ENCODE assay signal across 11 cellular contexts in genomic region chr16:27365142-27366089, GRCh38. TPM values are rescaled to one million over a fixed set of nuclear protein-coding genes. Genes with fewer than 3 reads are reported as not detected.
DNase-seq lines count a peak whose midpoint lies in the region; ATAC-seq and TF ChIP-seq lines count a peak whose summit lies in the region.
"Had no signal": no experiment of that assay in that cellular context is flagged by ENCODE, and none has a peak within 500 bp of the region (broad histone marks: within the 10 kb centered on the region; RNA-seq: fewer than 3 reads in every experiment).

No MANE protein-coding gene starts in this region.

- H3K27me3 Mint-ChIP-seq in activated naive CD4-positive, alpha-beta T cell treated with anti-CD3 and anti-CD28 coated beads for 36 hours (ENCODE audit: low read depth) = no peaks in the 10 kb centered on the region
- no peaks in the 10 kb centered on the region for H3K27me3 Mint-ChIP-seq in activated CD8-positive, alpha-beta T cell treated with anti-CD3 and anti-CD28 coated beads for 36 hours

- no peak for TF ChIP-seq POLR2A in gastroesophageal sphincter (IDR thresholded peaks at IDR 0.05)

- H3K4me3 Mint-ChIP-seq in activated naive CD4-positive, alpha-beta T cell treated with anti-CD3 and anti-CD28 coated beads for 36 hours = no peak overlapping the region
- H3K4me3 Mint-ChIP-seq in activated CD8-positive, alpha-beta T cell treated with anti-CD3 and anti-CD28 coated beads for 36 hours = no peak overlapping the region
- H3K4me3 Mint-ChIP-seq: CD14-positive monocyte had no signal

- no peaks in the 10 kb centered on the region for H3K27me3 ChIP-seq in gastroesophageal sphincter

- intact Hi-C loops in activated naive CD4-positive, alpha-beta T cell treated with anti-CD3 and anti-CD28 coated beads for 36 hours (cut with micrococcal nuclease) = loop anchor here (5.0 kb wide), 1 partner anchor 113 kb away; no protein-coding TSS in a partner anchor
- intact Hi-C loops in activated CD8-positive, alpha-beta T cell treated with anti-CD3 and anti-CD28 coated beads for 36 hours (cut with micrococcal nuclease) = loop anchor here (2.0 to 5.0 kb wide), 3 partner anchors 41 to 193 kb away; no protein-coding TSS in a partner anchor

- 61 to 66% methylated on average over 4 to 5 of the region's 7 CpGs for WGBS in gastroesophageal sphincter (ENCODE audit: low coverage in 1 of 2), 2 donors

- H3K9me3 Mint-ChIP-seq in activated naive CD4-positive, alpha-beta T cell treated with anti-CD3 and anti-CD28 coated beads for 36 hours = peaks cover 12% of the 10 kb centered on the region
- H3K9me3 Mint-ChIP-seq in activated CD8-positive, alpha-beta T cell treated with anti-CD3 and anti-CD28 coated beads for 36 hours = peaks cover 16% of the 10 kb centered on the region

- H3K4me1 Mint-ChIP-seq in activated naive CD4-positive, alpha-beta T cell treated with anti-CD3 and anti-CD28 coated beads for 36 hours (ENCODE audit: low read depth) = peaks cover 76% of the 10 kb centered on the region
- peaks cover 83% of the 10 kb centered on the region for H3K4me1 Mint-ChIP-seq in activated CD8-positive, alpha-beta T cell treated with anti-CD3 and anti-CD28 coated beads for 36 hours (ENCODE audit: low read depth)

- H3K4me3 ChIP-seq in gastroesophageal sphincter = no peak overlapping the region

- peaks cover 0 to 41% of the 10 kb centered on the region in 2 donors for H3K36me3 ChIP-seq in gastroesophageal sphincter

- peaks cover 0 to 35% (median 12%) of the 10 kb centered on the region in 3 donors for H3K4me1 ChIP-seq in gastroesophageal sphincter

- POLR2A ChIA-PET in activated CD8-positive, alpha-beta T cell treated with anti-CD3 and anti-CD28 coated beads for 36 hours (lab: Charles Lee) = interaction anchor here (0.6 to 10.1 kb wide), 21 partner anchors 8 to 175 kb away, joined by 3 to 168 read pairs (median 4); partner anchors contain the start of gene IL21R

- CTCF ChIA-PET in activated naive CD4-positive, alpha-beta T cell treated with anti-CD3 and anti-CD28 coated beads for 36 hours (lab: Charles Lee) = interaction anchor here (0.6 to 11.6 kb wide), 13 partner anchors 9 to 211 kb away, joined by 3 to 132 read pairs (median 6); no protein-coding TSS in a partner anchor
- CTCF ChIA-PET in activated CD8-positive, alpha-beta T cell treated with anti-CD3 and anti-CD28 coated beads for 36 hours (lab: Charles Lee) = interaction anchor here (1.1 to 8.7 kb wide), 8 partner anchors 10 to 210 kb away, joined by 4 to 92 read pairs (median 32); partner anchors contain the start of gene IL21R

- peaks cover 55% of the 10 kb centered on the region for H3K36me3 Mint-ChIP-seq in activated naive CD4-positive, alpha-beta T cell treated with anti-CD3 and anti-CD28 coated beads for 36 hours (ENCODE audit: low read depth)
- peaks cover 68% of the 10 kb centered on the region for H3K36me3 Mint-ChIP-seq in activated CD8-positive, alpha-beta T cell treated with anti-CD3 and anti-CD28 coated beads for 36 hours (ENCODE audit: low read depth)

- TF ChIP-seq CTCF in activated CD8-positive, alpha-beta T cell treated with anti-CD3 and anti-CD28 coated beads for 36 hours (IDR thresholded peaks at IDR 0.05) = no peak
- TF ChIP-seq CTCF in gastroesophageal sphincter (IDR thresholded peaks at IDR 0.05) = no peak

- peak; percentile 8 for ATAC-seq in activated CD8-positive, alpha-beta T cell treated with anti-CD3 and anti-CD28 coated beads for 36 hours
- no peak for ATAC-seq in gastroesophageal sphincter
- ATAC-seq in stimulated activated naive CD8-positive, alpha-beta T cell treated with anti-CD3 and anti-CD28 coated beads, Interleukin-15, Interleukin-2, amounts not matched to agents 100 U/mL and 50 U/mL, for 24 hours = peak; percentile 28

- H3K9me3 ChIP-seq in gastroesophageal sphincter = no peaks in the 10 kb centered on the region

- peak overlapping the region in 3 of 4 donors; percentile 58 to 70 (median 59) for H3K27ac ChIP-seq in gastroesophageal sphincter
- H3K27ac ChIP-seq: WERI-Rb-1 had no signal

- no peak for TF ChIP-seq EP300 in gastroesophageal sphincter (IDR thresholded peaks at IDR 0.05)

- peak overlapping the region; percentile 99 for H3K27ac Mint-ChIP-seq in activated naive CD4-positive, alpha-beta T cell treated with anti-CD3 and anti-CD28 coated beads for 36 hours
- H3K27ac Mint-ChIP-seq in activated CD8-positive, alpha-beta T cell treated with anti-CD3 and anti-CD28 coated beads for 36 hours = peak overlapping the region; percentile 100

- peak; percentile 53 for DNase-seq in activated naive CD4-positive, alpha-beta T cell treated with anti-CD3 and anti-CD28 coated beads for 36 hours
- DNase-seq in activated naive CD4-positive, alpha-beta T cell (lab: John Stamatoyannopoulos, UW) = no peak
- peak; percentile 57 for DNase-seq in activated CD8-positive, alpha-beta T cell treated with anti-CD3 and anti-CD28 coated beads for 36 hours
- DNase-seq in stimulated activated naive CD8-positive, alpha-beta T cell treated with anti-CD3 and anti-CD28 coated beads, Interleukin-15, Interleukin-2, amounts not matched to agents 100 U/mL and 50 U/mL, for 24 hours = no peak
- no peak for DNase-seq in DMS 273 (lab: John Stamatoyannopoulos, UW; ENCODE audit: unreplicated experiment)
- no peak for DNase-seq in iPS-NIHi11 (ENCODE audit: low spot score)
- DNase-seq in cerebellum (ENCODE audit: low spot score) = no peak
- DNase-seq: effector CD4-positive, alpha-beta T cell; WERI-Rb-1 had no signal

RNA-seq across cellular contexts. Expression of gene IL21R, which starts 36.6 kb away (rescaled TPM):
- total RNA-seq in activated naive CD4-positive, alpha-beta T cell treated with anti-CD3 and anti-CD28 coated beads for 36 hours = 10 to 100 TPM; 93.8 to 99.2 TPM
- total RNA-seq in activated CD8-positive, alpha-beta T cell treated with anti-CD3 and anti-CD28 coated beads for 36 hours = 10 to 100 TPM; 95.6 to 97.2 TPM
- total RNA-seq in gastroesophageal sphincter (under 1 TPM in 3 of 4 donors, not detected in 1; 0.23 to 0.40 (median 0.25) TPM), cerebellum (0.09 TPM)

RNA-seq across cellular contexts. Expression of gene IL4R, which starts 51.6 kb away (rescaled TPM):
- 100 to 1,000 TPM; 162 to 170 TPM for total RNA-seq in activated naive CD4-positive, alpha-beta T cell treated with anti-CD3 and anti-CD28 coated beads for 36 hours
- 100 to 1,000 TPM; 236 to 245 TPM for total RNA-seq in activated CD8-positive, alpha-beta T cell treated with anti-CD3 and anti-CD28 coated beads for 36 hours
- total RNA-seq in gastroesophageal sphincter = 100 to 1,000 TPM in 2 of 4 donors, 10 to 100 TPM in 2; 72.3 to 212 (median 110) TPM
- total RNA-seq in cerebellum = 3.6 TPM

Comparison
In these comparisons a context has a peak if more than half of its experiments do, and no peak if none do; other contexts are left out.
1. DNase-seq: peak in activated naive CD4-positive, alpha-beta T cell treated with anti-CD3 and anti-CD28 coated beads for 36 hours (single experiment) and activated CD8-positive, alpha-beta T cell treated with anti-CD3 and anti-CD28 coated beads for 36 hours (single experiment); none in activated naive CD4-positive, alpha-beta T cell (0 of 4), stimulated activated naive CD8-positive, alpha-beta T cell treated with anti-CD3 and anti-CD28 coated beads, Interleukin-15, Interleukin-2, amounts not matched to agents 100 U/mL and 50 U/mL, for 24 hours (single experiment), DMS 273 (single experiment), iPS-NIHi11 (single experiment) and cerebellum (single experiment).
2. RNA of gene IL21R, which starts 36.6 kb away (total RNA-seq): 93.8 to 99.2 TPM in activated naive CD4-positive, alpha-beta T cell treated with anti-CD3 and anti-CD28 coated beads for 36 hours and 95.6 to 97.2 TPM in activated CD8-positive, alpha-beta T cell treated with anti-CD3 and anti-CD28 coated beads for 36 hours; 0.23 to 0.40 TPM in gastroesophageal sphincter and 0.09 TPM in cerebellum (single experiment); every median in the first group is over 10 times any median in the second.
3. RNA of gene IL4R, which starts 51.6 kb away (total RNA-seq): 236 to 245 TPM in activated CD8-positive, alpha-beta T cell treated with anti-CD3 and anti-CD28 coated beads for 36 hours, 162 to 170 TPM in activated naive CD4-positive, alpha-beta T cell treated with anti-CD3 and anti-CD28 coated beads for 36 hours and 72.3 to 212 TPM in gastroesophageal sphincter; 3.6 TPM in cerebellum (single experiment); every median in the first group is over 10 times any median in the second.